In the genomic region with DNA sequence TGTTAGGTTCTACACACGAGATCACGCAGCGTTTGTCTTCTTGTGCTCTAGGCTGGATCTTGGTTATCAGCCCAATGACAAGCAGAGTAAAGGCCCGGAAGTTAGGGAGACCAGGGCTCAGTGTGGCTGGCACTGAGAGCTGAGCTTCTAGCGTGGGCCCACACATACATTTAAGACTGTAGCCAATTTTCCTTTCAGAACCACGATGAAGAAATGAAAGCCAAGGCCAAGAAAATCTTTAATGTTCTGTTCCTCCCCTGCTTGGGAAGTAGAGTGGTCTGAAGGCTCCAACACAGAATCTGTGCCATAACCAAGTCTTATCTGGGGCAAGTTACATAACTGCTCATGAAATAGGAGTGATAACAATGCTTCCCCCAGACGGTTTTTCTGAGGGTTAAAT, we compare ENCODE assay signal across 14 cellular contexts. TPM values are rescaled to one million over a fixed set of nuclear protein-coding genes. Genes with fewer than 3 reads are reported as not detected.
DNase-seq lines count a peak whose midpoint lies in the region; ATAC-seq and TF ChIP-seq lines count a peak whose summit lies in the region.
"Had no signal": no experiment of that assay in that cellular context is flagged by ENCODE, and none has a peak within 500 bp of the region (broad histone marks: within the 10 kb centered on the region; RNA-seq: fewer than 3 reads in every experiment).

No MANE protein-coding gene starts in this region.

- H3K27me3 ChIP-seq in left lung (no peaks in the 10 kb centered on the region), tibial artery (no peaks in the 10 kb centered on the region), SK-N-SH (ENCODE audit: insufficient read depth) (no peaks in the 10 kb centered on the region)
- H3K27me3 ChIP-seq: uterus had no signal

- no peaks in the 10 kb centered on the region for H3K27me3 Mint-ChIP-seq in activated naive CD8-positive, alpha-beta T cell
- H3K27me3 Mint-ChIP-seq in activated naive CD8-positive, alpha-beta T cell treated with anti-CD3 and anti-CD28 coated beads, Interleukin-2, amount 50 U/mL, for 24 hours, result no peaks in the 10 kb centered on the region
- H3K27me3 Mint-ChIP-seq in WTC11 (ENCODE audit: low read depth), result no peaks in the 10 kb centered on the region

- H3K36me3 Mint-ChIP-seq in activated naive CD8-positive, alpha-beta T cell, result no peaks in the 10 kb centered on the region
- peaks cover 4% of the 10 kb centered on the region for H3K36me3 Mint-ChIP-seq in activated naive CD8-positive, alpha-beta T cell treated with anti-CD3 and anti-CD28 coated beads, Interleukin-2, amount 50 U/mL, for 24 hours (ENCODE audit: low read depth)
- H3K36me3 Mint-ChIP-seq in WTC11, result peaks cover 8% of the 10 kb centered on the region

- peaks cover 4 to 77% of the 10 kb centered on the region in 2 donors for H3K4me1 ChIP-seq in left lung
- H3K4me1 ChIP-seq in tibial artery, result peaks cover 0 to 92% (median 64%) of the 10 kb centered on the region in 4 donors
- H3K4me1 ChIP-seq in SK-N-SH (ENCODE audit: control insufficient read depth in 1 of 2, insufficient read depth in 2 of 2, low read depth in 1 of 2, low read length in 1 of 2), result peaks cover 28 to 53% of the 10 kb centered on the region in 2 experiments; a peak in 3 of 4 replicates

- H3K9me2 ChIP-seq in SK-N-SH, result no peaks in the 10 kb centered on the region

- WGBS in SK-N-SH (ENCODE audit: low lambda C conversion rate), result 92% methylated on average over 7 of the region's 7 CpGs

- H3K9ac ChIP-seq in SK-N-SH, result no peak overlapping the region

- CTCF ChIA-PET in WTC11 (lab: Charles Lee) (no interaction called here), SK-N-SH (lab: Yijun Ruan, JAX) (no interaction called here)

- no peak for ATAC-seq in activated naive CD8-positive, alpha-beta T cell treated with anti-CD3 and anti-CD28 coated beads, Interleukin-2, amount 50 U/mL, for 24 hours
- ATAC-seq in WTC11, result no peak
- no peak for ATAC-seq in left lung
- ATAC-seq in GM18502 (IDR thresholded peaks at IDR 0.05; ENCODE audit: poor library complexity, unreplicated experiment), result no peak
- ATAC-seq: PC-3 had no signal

- intact Hi-C loops in left lung (cut with DNase I) (no loop called here), tibial artery (cut with DNase I; ENCODE audit: low total_unique reads) (no loop called here)

- peaks cover 9% of the 10 kb centered on the region for H3F3A ChIP-seq in SK-N-SH (replicated peaks; ENCODE audit: insufficient read depth)

- TF ChIP-seq CTCF in WTC11 (IDR thresholded peaks at IDR 0.05) (no peak), left lung (IDR thresholded peaks at IDR 0.05) (no peak), tibial artery (IDR thresholded peaks at IDR 0.05) (no peak), SK-N-SH (IDR thresholded peaks at IDR 0.05) (no peak)

- no peak overlapping the region for H3K4me3 Mint-ChIP-seq in activated naive CD8-positive, alpha-beta T cell
- H3K4me3 Mint-ChIP-seq in activated naive CD8-positive, alpha-beta T cell treated with anti-CD3 and anti-CD28 coated beads, Interleukin-2, amount 50 U/mL, for 24 hours, result no peak overlapping the region
- H3K4me3 Mint-ChIP-seq in WTC11, result no peak overlapping the region

- H3K4me1 Mint-ChIP-seq in activated naive CD8-positive, alpha-beta T cell (ENCODE audit: low read depth), result peaks cover 25% of the 10 kb centered on the region
- H3K4me1 Mint-ChIP-seq in activated naive CD8-positive, alpha-beta T cell treated with anti-CD3 and anti-CD28 coated beads, Interleukin-2, amount 50 U/mL, for 24 hours, result peaks cover 46% of the 10 kb centered on the region
- peaks cover 56% of the 10 kb centered on the region for H3K4me1 Mint-ChIP-seq in WTC11

- no peak for TF ChIP-seq RAD21 in SK-N-SH (IDR thresholded peaks at IDR 0.05; ENCODE audit: low read length)

- TF ChIP-seq EP300 in SK-N-SH (IDR thresholded peaks at IDR 0.05; ENCODE audit: borderline replicate concordance in 1 of 2, low read depth in 1 of 2, low read length in 1 of 2), result no peak

- no peak overlapping the region for H3K4me2 ChIP-seq in SK-N-SH

- POLR2A ChIA-PET in WTC11 (lab: Charles Lee), result no interaction called here
- POLR2A ChIA-PET in SK-N-SH (lab: Yijun Ruan, JAX), result no interaction called here

- peaks cover 78% of the 10 kb centered on the region for H3K79me2 ChIP-seq in SK-N-SH (ENCODE audit: insufficient read depth)

- H3K4me3 ChIP-seq in left lung (no peak overlapping the region), tibial artery (no peak overlapping the region), SK-N-SH (ENCODE audit: low read depth in 2 of 2, low read length in 1 of 2) (no peak overlapping the region)
- H3K4me3 ChIP-seq: uterus had no signal

- H3K9me3 ChIP-seq in left lung (no peaks in the 10 kb centered on the region), tibial artery (no peaks in the 10 kb centered on the region), SK-N-SH (no peaks in the 10 kb centered on the region)
- H3K9me3 ChIP-seq: uterus had no signal

- H3K27ac ChIP-seq in left lung (peak overlapping the region; percentile 26 to 39), tibial artery (peak overlapping the region; percentile 67 to 68), SK-N-SH (ENCODE audit: low read depth in 2 of 2, low read length in 1 of 2) (no peak overlapping the region)
- H3K27ac ChIP-seq: epithelial cell of prostate had no signal

- peaks cover under 1 to 3% of the 10 kb centered on the region in 2 donors for H3K36me3 ChIP-seq in left lung
- no peaks in the 10 kb centered on the region for H3K36me3 ChIP-seq in tibial artery
- H3K36me3 ChIP-seq in SK-N-SH (replicated peaks in 1 of 2; ENCODE audit: control insufficient read depth in 1 of 2, insufficient read depth in 2 of 2, low read length in 1 of 2), result peaks cover 2 to 10% of the 10 kb centered on the region in 2 experiments
- H3K36me3 ChIP-seq: uterus had no signal

- H2AFZ ChIP-seq in SK-N-SH (ENCODE audit: low read depth), result no peak overlapping the region

- no peaks in the 10 kb centered on the region for H4K20me1 ChIP-seq in SK-N-SH (ENCODE audit: insufficient read depth)

- no peaks in the 10 kb centered on the region for H3K9me3 Mint-ChIP-seq in activated naive CD8-positive, alpha-beta T cell (ENCODE audit: low read depth)
- H3K9me3 Mint-ChIP-seq in activated naive CD8-positive, alpha-beta T cell treated with anti-CD3 and anti-CD28 coated beads, Interleukin-2, amount 50 U/mL, for 24 hours, result no peaks in the 10 kb centered on the region
- no peaks in the 10 kb centered on the region for H3K9me3 Mint-ChIP-seq in WTC11

- H3K27ac Mint-ChIP-seq in activated naive CD8-positive, alpha-beta T cell, result peak overlapping the region; percentile 30
- no peak overlapping the region for H3K27ac Mint-ChIP-seq in activated naive CD8-positive, alpha-beta T cell treated with anti-CD3 and anti-CD28 coated beads, Interleukin-2, amount 50 U/mL, for 24 hours
- H3K27ac Mint-ChIP-seq in WTC11, result peak overlapping the region; percentile 26

- DNase-seq in activated naive CD8-positive, alpha-beta T cell treated with anti-CD3 and anti-CD28 coated beads, Interleukin-2, amount 50 U/mL, for 24 hours, result no peak
- DNase-seq in WTC11 (ENCODE audit: low spot score) (no peak), left lung (no peak), tibial artery (no peak), SK-N-SH (no peak), cerebellar cortex (ENCODE audit: low spot score) (no peak)
- DNase-seq: activated naive CD4-positive, alpha-beta T cell; H7; mesenchymal stem cell; PC-3; uterus had no signal

TF ChIP-seq in WTC11, 78 proteins besides CTCF, POLR2A, EP300 and RAD21 (continues in another document):
- no peak for TF ChIP-seq JUN (CRISPR knock-in tag; IDR thresholded peaks at IDR 0.05)

TF ChIP-seq in SK-N-SH, 30 proteins besides CTCF, POLR2A, EP300 and RAD21 (continues in another document):
- TF ChIP-seq TAF1 (IDR thresholded peaks at IDR 0.05; ENCODE audit: borderline replicate concordance, low read depth, low read length), result no peak
- TF ChIP-seq, protein P1, sequence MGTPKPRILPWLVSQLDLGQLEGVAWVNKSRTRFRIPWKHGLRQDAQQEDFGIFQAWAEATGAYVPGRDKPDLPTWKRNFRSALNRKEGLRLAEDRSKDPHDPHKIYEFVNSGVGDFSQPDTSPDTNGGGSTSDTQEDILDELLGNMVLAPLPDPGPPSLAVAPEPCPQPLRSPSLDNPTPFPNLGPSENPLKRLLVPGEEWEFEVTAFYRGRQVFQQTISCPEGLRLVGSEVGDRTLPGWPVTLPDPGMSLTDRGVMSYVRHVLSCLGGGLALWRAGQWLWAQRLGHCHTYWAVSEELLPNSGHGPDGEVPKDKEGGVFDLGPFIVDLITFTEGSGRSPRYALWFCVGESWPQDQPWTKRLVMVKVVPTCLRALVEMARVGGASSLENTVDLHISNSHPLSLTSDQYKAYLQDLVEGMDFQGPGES (IDR thresholded peaks at IDR 0.05; ENCODE audit: low read depth, low read length), result no peak
- TF ChIP-seq PBX3 (IDR thresholded peaks at IDR 0.05), result no peak
- no peak for TF ChIP-seq NFIC (IDR thresholded peaks at IDR 0.05; ENCODE audit: borderline replicate concordance)
- TF ChIP-seq RFX5 (IDR thresholded peaks at IDR 0.05; ENCODE audit: low read length), result no peak
- TF ChIP-seq FOSL2 (IDR thresholded peaks at IDR 0.05; ENCODE audit: borderline replicate concordance, low read depth), result no peak
- TF ChIP-seq FOXM1 (IDR thresholded peaks at IDR 0.05; ENCODE audit: low read depth), result no peak
- no peak for TF ChIP-seq MXI1 (IDR thresholded peaks at IDR 0.05; ENCODE audit: low read depth, low read length)
- TF ChIP-seq ELF1 (IDR thresholded peaks at IDR 0.05), result no peak
- no peak for TF ChIP-seq SIN3A (IDR thresholded peaks at IDR 0.05; ENCODE audit: borderline replicate concordance, low read depth, low read length)
- TF ChIP-seq YY1 (IDR thresholded peaks at IDR 0.05; ENCODE audit: low read depth), result no peak

RNA-seq across cellular contexts. Expression of gene ST3GAL4, which starts 4.7 kb away (rescaled TPM):
- total RNA-seq in WTC11 (2021), result 12.8 to 17.3 TPM (median 14.3 TPM) in 3 replicates
- 10 to 100 TPM; 33.1 to 35.9 TPM for total RNA-seq in left lung
- polyA plus RNA-seq in SK-N-SH (2012; rRNA removed), result 27.1 and 32.0 TPM in 2 replicates
- 20.6 and 30.3 TPM in 2 replicates for polyA plus RNA-seq in SK-N-SH (2012; cell fraction: cytosol; rRNA removed)
- polyA plus RNA-seq in SK-N-SH (2012; cell fraction: nucleus; rRNA removed), result 23.7 and 26.9 TPM in 2 replicates

RNA-seq across cellular contexts. Expression of gene DCPS, which starts 47.0 kb away (rescaled TPM):
- total RNA-seq in WTC11 (2021), result 26.2 to 30.9 TPM (median 29.4 TPM) in 3 replicates
- total RNA-seq in left lung, result 10 to 100 TPM; 16.4 to 18.0 TPM
- 35.5 and 48.1 TPM in 2 replicates for polyA plus RNA-seq in SK-N-SH (2012; rRNA removed)
- 33.3 and 42.8 TPM in 2 replicates for polyA plus RNA-seq in SK-N-SH (2012; cell fraction: cytosol; rRNA removed)
- 18.5 and 21.6 TPM in 2 replicates for polyA plus RNA-seq in SK-N-SH (2012; cell fraction: nucleus; rRNA removed)

Comparison
In these comparisons a context has a peak if more than half of its experiments do, and no peak if none do; other contexts are left out.
1. H3K27ac ChIP-seq: peak in left lung (2 of 2) and tibial artery (2 of 2); none in SK-N-SH (0 of 2).